In genomic region chr7:16078076-16078952, GRCh38 we compare ENCODE assay signal across 9 cellular contexts.
A peak's percentile ranks its signal among the peaks of the same experiment; 100 is the strongest.
DNase-seq lines count a peak whose midpoint lies in the region; ATAC-seq and TF ChIP-seq lines count a peak whose summit lies in the region.
"Had no signal": no experiment of that assay in that cellular context is flagged by ENCODE, and none has a peak within 500 bp of the region (broad histone marks: within the 10 kb centered on the region; RNA-seq: fewer than 3 reads in every experiment).

No MANE protein-coding gene starts in this region.

- H3K9me3 ChIP-seq in AG04450 (ENCODE audit: control insufficient read depth, insufficient read depth, low read length), result no peaks in the 10 kb centered on the region

- TF ChIP-seq CTCF in AG04450 (IDR thresholded peaks at IDR 0.05; ENCODE audit: low read depth, low read length), result peak; percentile 79
- peak; percentile 33; the same call in 1 of the 2 replicates for TF ChIP-seq CTCF in GM12874 (IDR thresholded peaks at IDR 0.05; ENCODE audit: insufficient read depth, low read depth, low read length)
- peak; percentile 89 for TF ChIP-seq CTCF in osteocyte (IDR thresholded peaks at IDR 0.05)

- H3K4me3 ChIP-seq in AG04450 (ENCODE audit: low read depth, low read length), result no peak overlapping the region

- no peaks in the 10 kb centered on the region for H3K27me3 Mint-ChIP-seq in osteocyte (ENCODE audit: unreplicated experiment)
- H3K27me3 Mint-ChIP-seq: memory B cell had no signal

- peak; percentile 23 for DNase-seq in AG04450 (ENCODE audit: low read depth, low spot score)
- peak; percentile 50 for DNase-seq in NCI-H1417 treated with DMSO at 0.1 percent for 48 hours (lab: John Stamatoyannopoulos, UW)
- peak; percentile 83 for DNase-seq in fibroblast of peridontal ligament (ENCODE audit: extremely low read depth)
- no peak for DNase-seq in osteocyte (ENCODE audit: extremely low spot score, unreplicated experiment)
- DNase-seq in stimulated activated effector memory CD8-positive, alpha-beta T cell treated with anti-CD3 and anti-CD28 coated beads, Interleukin-12 subunit alpha, Interleukin-12 subunit beta, amount 100 ng/mL, for 72 hours (ENCODE audit: low spot score in 2 of 2), result no peak

- no peaks in the 10 kb centered on the region for H3K36me3 Mint-ChIP-seq in osteocyte (ENCODE audit: unreplicated experiment)
- no peaks in the 10 kb centered on the region for H3K36me3 Mint-ChIP-seq in stimulated activated effector memory CD8-positive, alpha-beta T cell treated with anti-CD3 and anti-CD28 coated beads, Interleukin-12 subunit alpha, Interleukin-12 subunit beta, amount 100 ng/mL, for 72 hours
- H3K36me3 Mint-ChIP-seq: memory B cell had no signal

- H3K4me3 Mint-ChIP-seq in osteocyte (ENCODE audit: unreplicated experiment), result no peak overlapping the region
- no peak overlapping the region for H3K4me3 Mint-ChIP-seq in stimulated activated effector memory CD8-positive, alpha-beta T cell treated with anti-CD3 and anti-CD28 coated beads, Interleukin-12 subunit alpha, Interleukin-12 subunit beta, amount 100 ng/mL, for 72 hours
- H3K4me3 Mint-ChIP-seq: memory B cell had no signal

- H3K27ac Mint-ChIP-seq in osteocyte (ENCODE audit: unreplicated experiment), result no peak overlapping the region
- H3K27ac Mint-ChIP-seq in stimulated activated effector memory CD8-positive, alpha-beta T cell treated with anti-CD3 and anti-CD28 coated beads, Interleukin-12 subunit alpha, Interleukin-12 subunit beta, amount 100 ng/mL, for 72 hours, result no peak overlapping the region
- H3K27ac Mint-ChIP-seq: memory B cell had no signal

- POLR2A ChIA-PET in AG04450 (lab: Yijun Ruan, JAX), result no interaction called here

- no peak overlapping the region for H3K27ac ChIP-seq in AG04450 (ENCODE audit: low read depth, low read length)

- no peaks in the 10 kb centered on the region for H3K27me3 ChIP-seq in AG04450 (ENCODE audit: control insufficient read depth, insufficient read depth, low read length)

- no peaks in the 10 kb centered on the region for H3K4me1 Mint-ChIP-seq in osteocyte (ENCODE audit: unreplicated experiment)
- H3K4me1 Mint-ChIP-seq in stimulated activated effector memory CD8-positive, alpha-beta T cell treated with anti-CD3 and anti-CD28 coated beads, Interleukin-12 subunit alpha, Interleukin-12 subunit beta, amount 100 ng/mL, for 72 hours, result peaks cover 11% of the 10 kb centered on the region
- H3K4me1 Mint-ChIP-seq: memory B cell had no signal

- CTCF ChIA-PET in AG04450 (lab: Charles Lee), result interaction anchor here (0.9 to 4.9 kb wide), 12 partner anchors 11 to 774 kb away, joined by 3 to 153 read pairs (median 4); no protein-coding TSS in a partner anchor

- ATAC-seq in HG02678 (IDR thresholded peaks at IDR 0.05; ENCODE audit: unreplicated experiment) (peak; percentile 73), SK-N-SH treated with all-trans-retinoic acid at 6 μM for 48 hours (peak; percentile 94)
- no peak for ATAC-seq in stimulated activated effector memory CD8-positive, alpha-beta T cell treated with anti-CD3 and anti-CD28 coated beads, Interleukin-12 subunit alpha, Interleukin-12 subunit beta, amount 100 ng/mL, for 72 hours

- H3K9me3 Mint-ChIP-seq in osteocyte (ENCODE audit: unreplicated experiment), result no peaks in the 10 kb centered on the region
- no peaks in the 10 kb centered on the region for H3K9me3 Mint-ChIP-seq in stimulated activated effector memory CD8-positive, alpha-beta T cell treated with anti-CD3 and anti-CD28 coated beads, Interleukin-12 subunit alpha, Interleukin-12 subunit beta, amount 100 ng/mL, for 72 hours
- H3K9me3 Mint-ChIP-seq: memory B cell had no signal

TF ChIP-seq in SK-N-SH treated with all-trans-retinoic acid at 6 μM for 48 hours, 23 proteins besides CTCF, POLR2A, EP300 and RAD21:
- TF ChIP-seq ZNF8 (CRISPR knock-in tag; IDR thresholded peaks at IDR 0.05), result no peak
- TF ChIP-seq POU6F1 (CRISPR knock-in tag; IDR thresholded peaks at IDR 0.05; ENCODE audit: borderline replicate concordance, low read depth), result no peak
- no peak for TF ChIP-seq TSHZ2 (CRISPR knock-in tag; IDR thresholded peaks at IDR 0.05)
- TF ChIP-seq GLIS3 (CRISPR knock-in tag; IDR thresholded peaks at IDR 0.05), result no peak
- TF ChIP-seq ZC3H10 (CRISPR knock-in tag; IDR thresholded peaks at IDR 0.05), result no peak
- no peak for TF ChIP-seq PATZ1 (CRISPR knock-in tag; IDR thresholded peaks at IDR 0.05; ENCODE audit: borderline replicate concordance)

Comparison
In these comparisons a context has a peak if more than half of its experiments do, and no peak if none do; other contexts are left out.
1. DNase-seq: peak in AG04450 (single experiment), NCI-H1417 treated with DMSO at 0.1 percent for 48 hours (single experiment) and fibroblast of peridontal ligament (single experiment); none in osteocyte (single experiment) and stimulated activated effector memory CD8-positive, alpha-beta T cell treated with anti-CD3 and anti-CD28 coated beads, Interleukin-12 subunit alpha, Interleukin-12 subunit beta, amount 100 ng/mL, for 72 hours (0 of 2).
2. CTCF ChIP-seq: peak in every context shown above with its lines; median percentile 89 in osteocyte; 79 in AG04450; 33 in GM12874.